Comparison of ENCODE assay signal across 7 cellular contexts in genomic region chrX:40735318-40736169, GRCh38.
A peak's percentile ranks its signal among the peaks of the same experiment; 100 is the strongest.
DNase-seq lines count a peak whose midpoint lies in the region; ATAC-seq, FAIRE-seq and TF ChIP-seq lines count a peak whose summit lies in the region.

Gene MED14, minus strand, starts transcription at chrX:40735542. Its CDS starts 130 bp downstream, at chrX:40735412.

- peak; percentile 63 for TF ChIP-seq CTCF in astrocyte of the cerebellum (IDR thresholded peaks at IDR 0.05; ENCODE audit: low read depth, low read length, missing control alignments)

- peak within 1 kb of the TSS; percentile 61 for H3K4me3 ChIP-seq in astrocyte of the cerebellum (ENCODE audit: low read depth, low read length)

- DNase-seq in GM18507 (ENCODE audit: extremely low spot score, insufficient read length, low read depth), result peak; percentile 54
- DNase-seq in NCI-H2029 (lab: John Stamatoyannopoulos, UW), result peak; percentile 71
- DNase-seq in T-helper 22 cell (ENCODE audit: low read depth), result peak; percentile 95
- peak; percentile 55 for DNase-seq in astrocyte of the cerebellum (ENCODE audit: low read depth)
- DNase-seq in hepatic stellate cell (ENCODE audit: low spot score), result peak; percentile 80
- peak; percentile 96 for DNase-seq in retina

- FAIRE-seq in GM18507 (lab: Jason Lieb, UNC), result peak; percentile 99

- in situ Hi-C loops in astrocyte of the cerebellum (cut with HindIII; ENCODE audit: low sequenced_read_pairs), result no loop called here

- ATAC-seq in HG02981 (IDR thresholded peaks at IDR 0.05; ENCODE audit: unreplicated experiment), result peak; percentile 93

Comparison
In these comparisons a context has a peak if more than half of its experiments do, and no peak if none do; other contexts are left out.
1. Peak in every context shown above with its lines: DNase-seq, ATAC-seq and H3K4me3 ChIP-seq.